In the genomic region with DNA sequence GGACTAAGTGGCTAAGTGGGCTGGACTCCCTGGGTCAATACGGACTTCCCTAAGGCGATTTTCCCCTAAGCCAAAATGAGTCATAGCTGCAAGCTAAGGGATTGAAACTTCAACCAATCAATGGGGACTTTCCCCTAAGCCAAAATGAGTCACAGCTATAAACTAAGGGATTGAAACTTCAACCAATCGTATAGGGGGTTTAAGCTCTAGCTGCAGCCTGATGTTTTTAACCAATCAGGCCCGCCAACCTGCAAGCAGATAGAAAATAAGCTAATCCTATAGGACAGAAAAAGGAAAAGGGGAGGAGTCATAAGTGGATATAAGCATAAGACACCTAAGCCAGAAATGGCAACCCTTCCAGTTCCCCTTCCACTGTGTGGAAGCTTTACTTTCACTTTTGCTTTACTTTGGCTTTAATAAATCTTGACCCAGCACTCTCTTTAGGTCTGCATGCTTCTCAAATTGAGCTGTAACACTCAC, we compare ENCODE assay signal across 9 cellular contexts.
DNase-seq lines count a peak whose midpoint lies in the region; ATAC-seq and TF ChIP-seq lines count a peak whose summit lies in the region.
"Had no signal": no experiment of that assay in that cellular context is flagged by ENCODE, and none has a peak within 500 bp of the region (broad histone marks: within the 10 kb centered on the region; RNA-seq: fewer than 3 reads in every experiment).

No MANE protein-coding gene starts in this region.

- no peaks in the 10 kb centered on the region for H3K36me3 Mint-ChIP-seq in glutamatergic neuron (ENCODE audit: unreplicated experiment)

- H3K27ac Mint-ChIP-seq in glutamatergic neuron (ENCODE audit: unreplicated experiment): no peak overlapping the region
- H3K27ac Mint-ChIP-seq: nephron had no signal

- H3K9me3 ChIP-seq in mammary epithelial cell (replicated peaks; ENCODE audit: insufficient read depth, low read length): no peaks in the 10 kb centered on the region
- no peaks in the 10 kb centered on the region for H3K9me3 ChIP-seq in right cardiac atrium (ENCODE audit: control insufficient read depth, low read length)

- WGBS in mammary epithelial cell (ENCODE audit: low coverage, missing lambda C conversion rate): 81% methylated on average over 4 of the region's 4 CpGs
- WGBS in right cardiac atrium: 82% methylated on average over 4 of the region's 4 CpGs

- H3K27me3 ChIP-seq in mammary epithelial cell (ENCODE audit: insufficient read depth, low read length) (no peaks in the 10 kb centered on the region), right cardiac atrium (ENCODE audit: control insufficient read depth, insufficient read depth) (no peaks in the 10 kb centered on the region)

- intact Hi-C loops in mammary epithelial cell (cut with micrococcal nuclease): no loop called here
- intact Hi-C loops in right cardiac atrium (cut with DNase I): no loop called here

- BruUV-seq in mammary epithelial cell (replicated peaks; lab: Mats Ljungman, UMichigan): no TSS peak

- in situ Hi-C loops in mammary epithelial cell (cut with MboI; ENCODE audit: low sequenced_read_pairs in 2 of 2): no loop called here

- no peaks in the 10 kb centered on the region for H3K79me2 ChIP-seq in mammary epithelial cell (ENCODE audit: insufficient read depth, low read length)

- CTCF ChIA-PET in mammary epithelial cell (lab: Charles Lee; ENCODE audit: low non-redundant PET): no interaction called here

- H3K9me3 Mint-ChIP-seq in glutamatergic neuron (ENCODE audit: unreplicated experiment): peaks cover 2% of the 10 kb centered on the region
- H3K9me3 Mint-ChIP-seq: nephron had no signal

- ATAC-seq in GM18520 (IDR thresholded peaks at IDR 0.05; ENCODE audit: unreplicated experiment) (peak; percentile 62), GM21423 (IDR thresholded peaks at IDR 0.05; ENCODE audit: unreplicated experiment) (peak; percentile 56), HG03354 (IDR thresholded peaks at IDR 0.05; ENCODE audit: poor library complexity, severe bottlenecking, unreplicated experiment) (peak; percentile 55), right cardiac atrium (no peak)

- H3K4me3 ChIP-seq in mammary epithelial cell (replicated peaks in 1 of 3; ENCODE audit: insufficient read depth in 1 of 3, low read depth in 2 of 3, low read length in 3 of 3) (no peak overlapping the region), right cardiac atrium (ENCODE audit: low read length) (no peak overlapping the region)

- no peak overlapping the region for H3K4me2 ChIP-seq in mammary epithelial cell (ENCODE audit: insufficient read depth, low read depth, low read length)

- H3K4me1 ChIP-seq in mammary epithelial cell (ENCODE audit: insufficient read depth, low read length) (no peaks in the 10 kb centered on the region), right cardiac atrium (ENCODE audit: control insufficient read depth, insufficient read depth, low read length) (no peaks in the 10 kb centered on the region)

- TF ChIP-seq CTCF in mammary epithelial cell (conservative IDR thresholded peaks at IDR 0.05 in 1 of 2, IDR thresholded peaks at IDR 0.05 in 1 of 2; ENCODE audit: extremely low read depth in 1 of 2, insufficient read depth in 1 of 2, low read depth in 1 of 2, low read length in 2 of 2) (no peak), glutamatergic neuron (IDR thresholded peaks at IDR 0.05; ENCODE audit: partially characterized antibody, unreplicated experiment) (no peak)

- H3K4me1 Mint-ChIP-seq in glutamatergic neuron (ENCODE audit: low read depth, unreplicated experiment): no peaks in the 10 kb centered on the region

- H3K27ac ChIP-seq in mammary epithelial cell (ENCODE audit: insufficient read depth, low read depth, low read length) (no peak overlapping the region), right cardiac atrium (ENCODE audit: low read length) (no peak overlapping the region)

- DNase-seq in mammary epithelial cell (peak; percentile 8), glutamatergic neuron (no peak), DMS 273 treated with DMSO at 0.1 percent for 48 hours (lab: John Stamatoyannopoulos, UW) (no peak), right cardiac atrium (no peak)
- DNase-seq: NCI-H1105 treated with DMSO at 0.1 percent for 48 hours had no signal

- H2AFZ ChIP-seq in mammary epithelial cell (ENCODE audit: low read depth, low read length): no peak overlapping the region

- dilution Hi-C loops in mammary epithelial cell (cut with HindIII; ENCODE audit: low sequenced_read_pairs): no loop called here

- H3K36me3 ChIP-seq in mammary epithelial cell (ENCODE audit: insufficient read depth, low read length): no peaks in the 10 kb centered on the region

- H3K9ac ChIP-seq in mammary epithelial cell (ENCODE audit: insufficient read depth, low read length): no peak overlapping the region

- H3K4me3 Mint-ChIP-seq in glutamatergic neuron (ENCODE audit: unreplicated experiment): no peak overlapping the region
- H3K4me3 Mint-ChIP-seq: nephron had no signal

- H3K27me3 Mint-ChIP-seq in glutamatergic neuron (ENCODE audit: unreplicated experiment): peaks cover 4% of the 10 kb centered on the region

- H4K20me1 ChIP-seq in mammary epithelial cell (ENCODE audit: insufficient read depth, low read length): no peaks in the 10 kb centered on the region

Comparison
In these comparisons a context has a peak if more than half of its experiments do, and no peak if none do; other contexts are left out.
1. ATAC-seq: peak in GM18520 (single experiment), GM21423 (single experiment) and HG03354 (single experiment); none in right cardiac atrium (0 of 2).